ENCODE assay signal across 14 cellular contexts in the genomic region with DNA sequence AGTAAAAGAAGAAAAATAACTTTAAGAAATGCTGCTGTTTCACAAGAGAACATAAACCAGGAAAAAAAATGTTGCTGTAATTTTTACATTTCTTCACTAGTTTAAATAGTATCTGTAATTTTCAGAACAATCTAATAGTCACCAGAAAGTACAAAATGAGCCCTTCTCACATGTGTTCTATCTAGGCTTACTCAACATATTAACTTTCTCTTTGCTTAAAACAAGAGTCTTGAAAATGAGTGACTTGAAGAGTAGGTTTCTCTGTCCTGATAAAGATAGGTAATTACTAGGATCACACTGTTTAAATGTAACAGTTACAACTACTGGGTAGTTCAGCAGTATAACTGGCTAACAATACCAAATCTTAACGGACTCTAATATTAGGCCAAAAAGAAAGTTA. TPM values are rescaled to one million over a fixed set of nuclear protein-coding genes. Genes with fewer than 3 reads are reported as not detected.
DNase-seq lines count a peak whose midpoint lies in the region; ATAC-seq and TF ChIP-seq lines count a peak whose summit lies in the region.
"Had no signal": no experiment of that assay in that cellular context is flagged by ENCODE, and none has a peak within 500 bp of the region (broad histone marks: within the 10 kb centered on the region; RNA-seq: fewer than 3 reads in every experiment).

No MANE protein-coding gene starts in this region.

- no peak overlapping the region for H2AFZ ChIP-seq in OCI-LY3 (ENCODE audit: low read depth, low read length)

- peaks cover 0 to 2% of the 10 kb centered on the region in 2 donors for H3K9me3 Mint-ChIP-seq in activated T-cell treated with anti-CD3 and anti-CD28 coated beads, Interleukin-2, amount 50 U/mL, for 72 hours

- H3K4me1 Mint-ChIP-seq in activated T-cell treated with anti-CD3 and anti-CD28 coated beads, Interleukin-2, amount 50 U/mL, for 72 hours (ENCODE audit: low read depth): peaks cover 42% of the 10 kb centered on the region

- DNase-seq in activated T-cell treated with anti-CD3 and anti-CD28 coated beads, Interleukin-2, amount 50 U/mL, for 72 hours: no peak
- DNase-seq in activated T-cell treated with anti-CD3 and anti-CD28 coated beads, Interleukin-2, amount 50 U/mL, for 1 hour: no peak
- DNase-seq in NCI-H748 (lab: John Stamatoyannopoulos, UW; ENCODE audit: unreplicated experiment) (no peak), hypothalamus (lab: John Stamatoyannopoulos, UW) (no peak)
- DNase-seq: psoas muscle; spleen; stimulated activated naive B cell treated with anti-CD40 and anti-IgM and Interleukin-4, amounts not matched to agents 10 μg/mL and 1 μg/mL and 100 μg/mL, for 72 hours; T1000 had no signal

- H3K9ac ChIP-seq in OCI-LY3 (ENCODE audit: low read length) (peak overlapping the region; percentile 37; the same call in 1 of the 2 replicates), endocrine pancreas (ENCODE audit: control insufficient read depth, insufficient read depth, low read length) (no peak overlapping the region), subcutaneous abdominal adipose tissue (ENCODE audit: low read length in 5 of 5) (no peak overlapping the region)

- H3K4me2 ChIP-seq in OCI-LY3 (ENCODE audit: low read length): peak overlapping the region; percentile 61

- H3K4me3 ChIP-seq in OCI-LY3 (ENCODE audit: low read length): peak overlapping the region; percentile 47; the same call in 1 of the 2 replicates
- peak overlapping the region; percentile 42 for H3K4me3 ChIP-seq in endocrine pancreas (ENCODE audit: control insufficient read depth, insufficient read depth, low read length)
- no peak overlapping the region for H3K4me3 ChIP-seq in subcutaneous abdominal adipose tissue (ENCODE audit: low read depth in 1 of 5, low read length in 5 of 5)
- H3K4me3 ChIP-seq: psoas muscle, spleen had no signal

- no peaks in the 10 kb centered on the region for H3K27me3 ChIP-seq in OCI-LY3 (ENCODE audit: low read depth, low read length)
- H3K27me3 ChIP-seq in endocrine pancreas (ENCODE audit: control insufficient read depth, insufficient read depth, low read length): no peaks in the 10 kb centered on the region
- no peaks in the 10 kb centered on the region for H3K27me3 ChIP-seq in subcutaneous abdominal adipose tissue (ENCODE audit: control insufficient read depth in 5 of 5, insufficient read depth in 4 of 5, low read length in 5 of 5)
- H3K27me3 ChIP-seq: spleen had no signal

- peaks cover 2 to 9% of the 10 kb centered on the region in 2 donors for H3K36me3 Mint-ChIP-seq in activated T-cell treated with anti-CD3 and anti-CD28 coated beads, Interleukin-2, amount 50 U/mL, for 72 hours (ENCODE audit: insufficient read depth in 2 of 2)

- peaks cover 59% of the 10 kb centered on the region for H3K4me1 ChIP-seq in OCI-LY3 (ENCODE audit: low read length)
- peaks cover 11% of the 10 kb centered on the region for H3K4me1 ChIP-seq in endocrine pancreas (ENCODE audit: control insufficient read depth, insufficient read depth, low read length)
- H3K4me1 ChIP-seq in subcutaneous abdominal adipose tissue (ENCODE audit: control insufficient read depth in 5 of 5, insufficient read depth in 5 of 5, low read length in 5 of 5): peaks cover 0 to 40% (median 24%) of the 10 kb centered on the region in 5 donors

- ATAC-seq in activated T-cell treated with anti-CD3 and anti-CD28 coated beads, Interleukin-2, amount 50 U/mL, for 72 hours (replicated peaks in 1 of 2): peak in 1 of 2 donors; percentile 39
- no peak for ATAC-seq in HG03439 (IDR thresholded peaks at IDR 0.05; ENCODE audit: unreplicated experiment)
- ATAC-seq: stimulated activated naive B cell treated with anti-CD40 and anti-IgM and Interleukin-4, amounts not matched to agents 10 μg/mL and 1 μg/mL and 100 μg/mL, for 72 hours had no signal

- H3K27ac Mint-ChIP-seq in activated T-cell treated with anti-CD3 and anti-CD28 coated beads, Interleukin-2, amount 50 U/mL, for 72 hours: peak overlapping the region; percentile 56
- H3K27ac Mint-ChIP-seq: activated CD4-positive, alpha-beta T cell treated with anti-CD3 and anti-CD28 coated beads, Interleukin-2, amount 10 ng/mL, durations not matched to agents 7 days and 5 days had no signal

- H3K9me3 ChIP-seq in OCI-LY3 (ENCODE audit: insufficient read depth, low read length) (no peaks in the 10 kb centered on the region), endocrine pancreas (ENCODE audit: control insufficient read depth, low read length) (no peaks in the 10 kb centered on the region), subcutaneous abdominal adipose tissue (ENCODE audit: control insufficient read depth in 5 of 5, low read length in 5 of 5) (no peaks in the 10 kb centered on the region)
- H3K9me3 ChIP-seq: psoas muscle had no signal

- H3K27ac ChIP-seq in OCI-LY3 (ENCODE audit: low read length): peak overlapping the region; percentile 36
- peak overlapping the region; percentile 33 for H3K27ac ChIP-seq in subcutaneous abdominal adipose tissue (ENCODE audit: low read depth, low read length)
- H3K27ac ChIP-seq: psoas muscle, spleen had no signal

- peaks cover 78% of the 10 kb centered on the region for H4K20me1 ChIP-seq in OCI-LY3 (ENCODE audit: insufficient read depth, low read length)

- no peak overlapping the region for H3K4me3 Mint-ChIP-seq in activated T-cell treated with anti-CD3 and anti-CD28 coated beads, Interleukin-2, amount 50 U/mL, for 72 hours
- H3K4me3 Mint-ChIP-seq: activated CD4-positive, alpha-beta T cell treated with anti-CD3 and anti-CD28 coated beads, Interleukin-2, amount 10 ng/mL, durations not matched to agents 7 days and 5 days; naive B cell; stimulated activated naive B cell treated with anti-CD40 and anti-IgM and Interleukin-4, amounts not matched to agents 10 μg/mL and 1 μg/mL and 100 μg/mL, for 72 hours had no signal

- H3K27me3 Mint-ChIP-seq in activated T-cell treated with anti-CD3 and anti-CD28 coated beads, Interleukin-2, amount 50 U/mL, for 72 hours (ENCODE audit: low read depth): no peaks in the 10 kb centered on the region
- H3K27me3 Mint-ChIP-seq: activated CD4-positive, alpha-beta T cell treated with anti-CD3 and anti-CD28 coated beads, Interleukin-2, amount 10 ng/mL, durations not matched to agents 7 days and 5 days; naive B cell; stimulated activated naive B cell treated with anti-CD40 and anti-IgM and Interleukin-4, amounts not matched to agents 10 μg/mL and 1 μg/mL and 100 μg/mL, for 72 hours had no signal

- TF ChIP-seq CTCF in OCI-LY3 (IDR thresholded peaks at IDR 0.05; ENCODE audit: low read depth, low read length): no peak

- peaks cover 95% of the 10 kb centered on the region for H3K79me2 ChIP-seq in OCI-LY3 (ENCODE audit: low read length)

- H3K36me3 ChIP-seq in OCI-LY3 (replicated peaks; ENCODE audit: low read depth, low read length) (peaks cover 28% of the 10 kb centered on the region), endocrine pancreas (ENCODE audit: control insufficient read depth, insufficient read depth, low read length) (no peaks in the 10 kb centered on the region), subcutaneous abdominal adipose tissue (ENCODE audit: control insufficient read depth in 5 of 5, insufficient read depth in 5 of 5, low read length in 5 of 5) (no peaks in the 10 kb centered on the region)

RNA-seq across cellular contexts. Expression of gene CLINT1, which starts 37.5 kb away (rescaled TPM):
- total RNA-seq in activated T-cell treated with anti-CD3 and anti-CD28 coated beads, Interleukin-2, amount 50 U/mL, for 72 hours: 10 to 100 TPM; 60.7 to 66.0 TPM

Comparison
In these comparisons a context has a peak if more than half of its experiments do, and no peak if none do; other contexts are left out.
1. H3K4me3 ChIP-seq: peak in OCI-LY3 (single experiment) and endocrine pancreas (single experiment); none in subcutaneous abdominal adipose tissue (0 of 5).